In the genomic region with DNA sequence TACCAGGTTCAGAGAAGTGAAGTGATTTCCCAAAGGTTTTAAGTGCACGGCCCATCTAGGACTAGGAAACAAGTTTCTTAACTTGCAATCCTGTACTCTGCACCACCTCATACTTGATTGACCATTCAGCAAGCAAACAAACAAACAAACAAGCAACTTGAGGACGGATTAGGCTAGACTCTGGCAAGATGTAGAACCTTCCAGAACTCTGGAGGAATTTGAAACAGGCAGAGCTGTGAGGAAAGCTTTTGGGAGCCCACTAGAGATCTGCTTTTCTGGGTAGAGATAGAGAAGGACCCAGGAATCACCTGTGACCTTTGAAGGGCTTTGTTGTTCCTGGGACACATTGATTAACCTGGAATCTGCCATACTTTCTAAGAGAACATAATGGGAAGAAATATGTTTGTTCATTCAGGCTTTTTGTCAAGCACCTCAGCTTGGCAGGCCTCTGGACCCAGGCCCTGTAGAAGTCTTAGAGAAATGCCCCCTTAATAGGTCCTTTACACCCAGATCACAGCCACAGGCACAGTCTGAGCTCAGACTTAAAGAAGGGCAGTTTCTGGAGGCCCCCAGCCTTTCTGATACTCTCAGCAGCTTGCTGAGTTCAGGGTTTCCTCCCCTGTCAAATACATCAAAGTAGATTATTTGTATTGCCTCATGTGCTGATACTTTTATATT, we compare ENCODE assay signal across 8 cellular contexts. TPM values are rescaled to one million over a fixed set of nuclear protein-coding genes. Genes with fewer than 3 reads are reported as not detected.
DNase-seq lines count a peak whose midpoint lies in the region; ATAC-seq, FAIRE-seq and TF ChIP-seq lines count a peak whose summit lies in the region.

No MANE protein-coding gene starts in this region.

- no peaks in the 10 kb centered on the region for H3K27me3 ChIP-seq in stomach smooth muscle (ENCODE audit: control insufficient read depth in 1 of 2, insufficient read depth in 2 of 2, low read length in 2 of 2)

- peaks cover 2% of the 10 kb centered on the region for H3K36me3 Mint-ChIP-seq in activated CD4-positive, alpha-beta memory T cell treated with anti-CD3 and anti-CD28 coated beads for 36 hours

- peak overlapping the region; percentile 95 to 98 for H3K9ac ChIP-seq in stomach smooth muscle (ENCODE audit: low read length in 2 of 2)

- CTCF ChIA-PET in activated CD4-positive, alpha-beta memory T cell treated with anti-CD3 and anti-CD28 coated beads for 36 hours (lab: Charles Lee), result interaction anchor here (1.0 to 2.5 kb wide), 4 partner anchors 76 to 511 kb away, joined by 3 to 7 read pairs (median 4); partner anchors contain the start of gene CCDC184

- no peaks in the 10 kb centered on the region for H3K9me3 Mint-ChIP-seq in activated CD4-positive, alpha-beta memory T cell treated with anti-CD3 and anti-CD28 coated beads for 36 hours

- H3K27ac Mint-ChIP-seq in activated CD4-positive, alpha-beta memory T cell treated with anti-CD3 and anti-CD28 coated beads for 36 hours, result peak overlapping the region; percentile 94

- peak; percentile 23 for DNase-seq in DMS 273 (lab: John Stamatoyannopoulos, UW; ENCODE audit: unreplicated experiment)
- DNase-seq in DMS 273 treated with DMSO at 0.1 percent for 48 hours (lab: John Stamatoyannopoulos, UW), result no peak
- no peak for DNase-seq in activated CD4-positive, alpha-beta memory T cell treated with anti-CD3 and anti-CD28 coated beads for 36 hours
- DNase-seq in omental fat pad (ENCODE audit: low spot score), result no peak
- DNase-seq in HTR-8/SVneo (ENCODE audit: insufficient read length, low spot score), result no peak
- no peak for DNase-seq in effector CD4-positive, alpha-beta T cell

- POLR2A ChIA-PET in activated CD4-positive, alpha-beta memory T cell treated with anti-CD3 and anti-CD28 coated beads for 36 hours (lab: Charles Lee), result interaction anchor here (1.4 to 3.3 kb wide), 5 partner anchors 13 to 238 kb away, joined by 3 to 25 read pairs (median 4); partner anchors contain the start of genes ASB8 and PFKM

- no peak for ATAC-seq in omental fat pad (ENCODE audit: low FRiP score)

- peaks cover 13% of the 10 kb centered on the region for H3K4me1 ChIP-seq in stomach smooth muscle (ENCODE audit: control insufficient read depth, insufficient read depth, low read length)

- intact Hi-C loops in activated CD4-positive, alpha-beta memory T cell treated with anti-CD3 and anti-CD28 coated beads for 36 hours (cut with micrococcal nuclease), result loop anchor here (1.0 to 5.0 kb wide), 6 partner anchors 13 to 611 kb away; partner anchors contain the start of genes ASB8, CCNT1, PFKM and RPAP3

- H3K36me3 ChIP-seq in stomach smooth muscle (ENCODE audit: control insufficient read depth in 2 of 2, insufficient read depth in 2 of 2, low read length in 2 of 2), result no peaks in the 10 kb centered on the region

- H3K4me1 Mint-ChIP-seq in activated CD4-positive, alpha-beta memory T cell treated with anti-CD3 and anti-CD28 coated beads for 36 hours (ENCODE audit: low read depth), result peaks cover 42% of the 10 kb centered on the region

- H3K9me3 ChIP-seq in iPS-18c (ENCODE audit: control insufficient read depth, insufficient read depth, low read length), result no peaks in the 10 kb centered on the region
- H3K9me3 ChIP-seq in stomach smooth muscle (ENCODE audit: control insufficient read depth in 2 of 2, low read length in 2 of 2), result no peaks in the 10 kb centered on the region

- peak overlapping the region; percentile 88 for H3K27ac ChIP-seq in stomach smooth muscle (ENCODE audit: low read length)

- H3K4me3 ChIP-seq in iPS-18c (ENCODE audit: insufficient read depth, low read depth, low read length), result peak overlapping the region; percentile 86
- peak overlapping the region; percentile 88 to 99 for H3K4me3 ChIP-seq in stomach smooth muscle (ENCODE audit: low read length in 2 of 2)

- H3K4me3 Mint-ChIP-seq in activated CD4-positive, alpha-beta memory T cell treated with anti-CD3 and anti-CD28 coated beads for 36 hours, result peak overlapping the region; percentile 86

- no peaks in the 10 kb centered on the region for H3K27me3 Mint-ChIP-seq in activated CD4-positive, alpha-beta memory T cell treated with anti-CD3 and anti-CD28 coated beads for 36 hours

- no peak for TF ChIP-seq CTCF in omental fat pad (IDR thresholded peaks at IDR 0.05)

- FAIRE-seq in HTR-8/SVneo (lab: Jason Lieb, UNC), result no peak

RNA-seq across cellular contexts. Expression of gene SENP1, which starts 0.8 kb away (rescaled TPM):
- 10 to 100 TPM; 37.7 to 41.6 TPM for total RNA-seq in activated CD4-positive, alpha-beta memory T cell treated with anti-CD3 and anti-CD28 coated beads for 36 hours
- total RNA-seq in omental fat pad, result 10 to 100 TPM; 13.6 to 23.0 (median 18.2) TPM

RNA-seq across cellular contexts. Expression of gene PFKM, which starts 12.5 kb away (rescaled TPM):
- 10 to 100 TPM; 55.6 to 56.1 TPM for total RNA-seq in activated CD4-positive, alpha-beta memory T cell treated with anti-CD3 and anti-CD28 coated beads for 36 hours
- 10 to 100 TPM; 24.1 to 47.7 (median 31.3) TPM for total RNA-seq in omental fat pad

RNA-seq across cellular contexts. Expression of gene ASB8, which starts 50.6 kb away (rescaled TPM):
- total RNA-seq in activated CD4-positive, alpha-beta memory T cell treated with anti-CD3 and anti-CD28 coated beads for 36 hours, result 10 to 100 TPM; 31.4 to 33.6 TPM
- 10 to 100 TPM; 13.7 to 32.0 (median 22.3) TPM for total RNA-seq in omental fat pad
